18 cellular contexts compared by ENCODE assay signal in the genomic region with DNA sequence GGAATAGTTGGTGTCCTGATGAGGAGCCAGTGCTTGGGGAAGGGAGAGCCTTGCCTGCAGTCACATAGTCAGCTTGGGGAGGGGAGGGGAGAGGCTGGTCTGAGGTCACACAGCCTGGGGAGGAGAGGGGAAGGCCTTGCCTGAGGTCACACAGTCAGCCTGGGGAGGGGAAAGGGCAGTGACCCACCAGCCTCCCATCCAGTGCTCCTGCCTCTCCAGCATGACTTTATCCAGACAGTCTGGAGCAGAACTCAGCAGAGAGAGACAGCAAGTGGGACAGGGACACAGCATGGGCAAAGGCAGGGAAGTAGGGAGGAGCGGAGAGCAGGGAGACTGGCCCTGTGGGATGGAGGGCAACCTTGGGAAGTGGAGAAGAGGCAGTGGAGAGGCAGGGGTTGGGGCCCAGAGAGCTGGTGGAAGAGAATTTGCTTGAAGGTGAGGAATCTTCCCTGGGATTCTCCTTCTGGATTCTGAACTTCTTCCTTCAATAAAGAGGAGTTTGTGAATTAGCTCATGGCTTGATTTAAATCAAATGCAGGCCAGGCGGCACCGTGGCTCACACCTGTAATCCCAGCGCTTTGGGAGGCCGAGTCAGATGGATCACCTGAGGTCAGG.
DNase-seq lines count a peak whose midpoint lies in the region; ATAC-seq and TF ChIP-seq lines count a peak whose summit lies in the region.
"Had no signal": no experiment of that assay in that cellular context is flagged by ENCODE, and none has a peak within 500 bp of the region (broad histone marks: within the 10 kb centered on the region; RNA-seq: fewer than 3 reads in every experiment).

No MANE protein-coding gene starts in this region.

- no peak for ATAC-seq in stimulated activated naive B cell treated with anti-CD40 and anti-IgM and Interleukin-4, amounts not matched to agents 10 μg/mL and 1 μg/mL and 100 μg/mL, for 72 hours (replicated peaks)
- no peak for ATAC-seq in HG02973 (IDR thresholded peaks at IDR 0.05; ENCODE audit: unreplicated experiment)
- ATAC-seq: CD8-positive, alpha-beta T cell; naive thymus-derived CD4-positive, alpha-beta T cell; pancreas had no signal

- no peak overlapping the region for H3K4me3 Mint-ChIP-seq in stimulated activated naive B cell treated with anti-CD40 and anti-IgM and Interleukin-4, amounts not matched to agents 10 μg/mL and 1 μg/mL and 100 μg/mL, for 72 hours
- H3K4me3 Mint-ChIP-seq in activated CD4-positive, alpha-beta T cell treated with anti-CD3 and anti-CD28 coated beads, Interleukin-2, amount 10 ng/mL, durations not matched to agents 7 days and 5 days, result no peak overlapping the region
- H3K4me3 Mint-ChIP-seq: activated T-cell treated with anti-CD3 and anti-CD28 coated beads, Interleukin-2, amount 50 U/mL, for 24 hours; CD8-positive, alpha-beta T cell; naive thymus-derived CD4-positive, alpha-beta T cell had no signal

- H3K9ac ChIP-seq in NT2/D1 (ENCODE audit: insufficient read length, low read depth), result peak overlapping the region; percentile 6

- H3K27ac Mint-ChIP-seq in stimulated activated naive B cell treated with anti-CD40 and anti-IgM and Interleukin-4, amounts not matched to agents 10 μg/mL and 1 μg/mL and 100 μg/mL, for 72 hours, result no peak overlapping the region
- no peak overlapping the region for H3K27ac Mint-ChIP-seq in activated CD4-positive, alpha-beta T cell treated with anti-CD3 and anti-CD28 coated beads, Interleukin-2, amount 10 ng/mL, durations not matched to agents 7 days and 5 days
- H3K27ac Mint-ChIP-seq: activated T-cell treated with anti-CD3 and anti-CD28 coated beads, Interleukin-2, amount 50 U/mL, for 24 hours; CD8-positive, alpha-beta T cell; naive thymus-derived CD4-positive, alpha-beta T cell had no signal

- H4K20me1 ChIP-seq in osteoblast (ENCODE audit: insufficient read depth, low read length), result no peaks in the 10 kb centered on the region

- intact Hi-C loops in dorsolateral prefrontal cortex (cut with DNase I), result loop anchor here in 1 of 2 donors (5.0 kb wide), 1 partner anchor 66 kb away; a partner anchor contains a TSS

- POLR2A ChIA-PET in activated CD4-positive, alpha-beta T cell treated with anti-CD3 and anti-CD28 coated beads, Interleukin-2, amount 10 ng/mL, durations not matched to agents 7 days and 5 days (lab: Charles Lee), result no interaction called here

- CTCF ChIA-PET in activated CD4-positive, alpha-beta T cell treated with anti-CD3 and anti-CD28 coated beads, Interleukin-2, amount 10 ng/mL, durations not matched to agents 7 days and 5 days (lab: Charles Lee), result no interaction called here

- H3K36me3 Mint-ChIP-seq in stimulated activated naive B cell treated with anti-CD40 and anti-IgM and Interleukin-4, amounts not matched to agents 10 μg/mL and 1 μg/mL and 100 μg/mL, for 72 hours, result peaks cover 0 to 3% of the 10 kb centered on the region in 2 donors
- H3K36me3 Mint-ChIP-seq in activated CD4-positive, alpha-beta T cell treated with anti-CD3 and anti-CD28 coated beads, Interleukin-2, amount 10 ng/mL, durations not matched to agents 7 days and 5 days (ENCODE audit: low read depth), result no peaks in the 10 kb centered on the region
- H3K36me3 Mint-ChIP-seq: CD8-positive, alpha-beta T cell; naive thymus-derived CD4-positive, alpha-beta T cell had no signal

- H3K4me2 ChIP-seq in osteoblast (ENCODE audit: insufficient read depth, low read length), result no peak overlapping the region

- H2AFZ ChIP-seq in osteoblast (ENCODE audit: low read length), result peak overlapping the region; percentile 57

- H3K4me3 ChIP-seq in NT2/D1 (ENCODE audit: insufficient read length, low read depth), result no peak overlapping the region
- H3K4me3 ChIP-seq in dorsolateral prefrontal cortex, result no peak overlapping the region
- H3K4me3 ChIP-seq in osteoblast (ENCODE audit: insufficient read depth, low read length), result no peak overlapping the region
- H3K4me3 ChIP-seq: pancreas, suprapubic skin had no signal

- no peaks in the 10 kb centered on the region for H3K79me2 ChIP-seq in osteoblast (ENCODE audit: insufficient read depth, low read length)

- no peaks in the 10 kb centered on the region for H3K27me3 Mint-ChIP-seq in stimulated activated naive B cell treated with anti-CD40 and anti-IgM and Interleukin-4, amounts not matched to agents 10 μg/mL and 1 μg/mL and 100 μg/mL, for 72 hours
- H3K27me3 Mint-ChIP-seq in activated CD4-positive, alpha-beta T cell treated with anti-CD3 and anti-CD28 coated beads, Interleukin-2, amount 10 ng/mL, durations not matched to agents 7 days and 5 days, result no peaks in the 10 kb centered on the region
- H3K27me3 Mint-ChIP-seq: activated T-cell treated with anti-CD3 and anti-CD28 coated beads, Interleukin-2, amount 50 U/mL, for 24 hours had no signal

- H3K36me3 ChIP-seq in NT2/D1 (ENCODE audit: insufficient read depth, insufficient read length, low read length) (peaks cover 4% of the 10 kb centered on the region), osteoblast (ENCODE audit: insufficient read depth, low read length) (no peaks in the 10 kb centered on the region)
- H3K36me3 ChIP-seq: pancreas, suprapubic skin had no signal

- H3K9me3 Mint-ChIP-seq in stimulated activated naive B cell treated with anti-CD40 and anti-IgM and Interleukin-4, amounts not matched to agents 10 μg/mL and 1 μg/mL and 100 μg/mL, for 72 hours, result no peaks in the 10 kb centered on the region
- H3K9me3 Mint-ChIP-seq in activated CD4-positive, alpha-beta T cell treated with anti-CD3 and anti-CD28 coated beads, Interleukin-2, amount 10 ng/mL, durations not matched to agents 7 days and 5 days, result no peaks in the 10 kb centered on the region
- H3K9me3 Mint-ChIP-seq: activated T-cell treated with anti-CD3 and anti-CD28 coated beads, Interleukin-2, amount 50 U/mL, for 24 hours; CD8-positive, alpha-beta T cell; naive thymus-derived CD4-positive, alpha-beta T cell had no signal

- no peaks in the 10 kb centered on the region for H3K9me3 ChIP-seq in NT2/D1 (ENCODE audit: insufficient read depth, low read length)
- H3K9me3 ChIP-seq in osteoblast (ENCODE audit: low read depth, low read length), result no peaks in the 10 kb centered on the region
- H3K9me3 ChIP-seq: pancreas, suprapubic skin had no signal

- peaks cover 42 to 59% of the 10 kb centered on the region in 2 donors for H3K4me1 Mint-ChIP-seq in stimulated activated naive B cell treated with anti-CD40 and anti-IgM and Interleukin-4, amounts not matched to agents 10 μg/mL and 1 μg/mL and 100 μg/mL, for 72 hours
- H3K4me1 Mint-ChIP-seq in activated CD4-positive, alpha-beta T cell treated with anti-CD3 and anti-CD28 coated beads, Interleukin-2, amount 10 ng/mL, durations not matched to agents 7 days and 5 days, result no peaks in the 10 kb centered on the region
- H3K4me1 Mint-ChIP-seq: naive thymus-derived CD4-positive, alpha-beta T cell had no signal

- DNase-seq in ELF-1 (ENCODE audit: low read depth, low spot score) (peak; percentile 42), NT2/D1 (ENCODE audit: low read depth, low spot score) (no peak), dorsolateral prefrontal cortex (peak in 4 of 10 donors; percentile 2 to 37 (median 30)), osteoblast (ENCODE audit: insufficient read length, low spot score, missing footprints) (no peak), Kasumi-1 (lab: John Stamatoyannopoulos, UW) (no peak)
- DNase-seq in stimulated activated naive B cell treated with anti-CD40 and anti-IgM and Interleukin-4, amounts not matched to agents 10 μg/mL and 1 μg/mL and 100 μg/mL, for 72 hours, result no peak
- no peak for DNase-seq in activated CD4-positive, alpha-beta T cell treated with anti-CD3 and anti-CD28 coated beads, Interleukin-2, amount 10 ng/mL, durations not matched to agents 7 days and 5 days
- DNase-seq: activated naive CD4-positive, alpha-beta T cell treated with anti-CD3 and anti-CD28 coated beads, Interleukin-2, amount 50 U/mL, for 16 hours; activated T-cell treated with anti-CD3 and anti-CD28 coated beads, Interleukin-2, amount 50 U/mL, for 24 hours; CD8-positive, alpha-beta T cell; Karpas-422; naive thymus-derived CD4-positive, alpha-beta T cell; NCI-H1092 treated with DMSO at 0.1 percent for 48 hours; NCI-H1930; pancreas; Right ventricle myocardium superior had no signal

- no peaks in the 10 kb centered on the region for H3K27me3 ChIP-seq in NT2/D1 (ENCODE audit: insufficient read depth, insufficient read length)
- no peaks in the 10 kb centered on the region for H3K27me3 ChIP-seq in dorsolateral prefrontal cortex
- H3K27me3 ChIP-seq in osteoblast (ENCODE audit: insufficient read depth, low read length), result no peaks in the 10 kb centered on the region
- H3K27me3 ChIP-seq: pancreas, suprapubic skin had no signal

- no peak for TF ChIP-seq CTCF in dorsolateral prefrontal cortex (IDR thresholded peaks at IDR 0.05 in 54 of 56, conservative IDR thresholded peaks at IDR 0.05 in 2 of 56; ENCODE audit: low read depth in 1 of 56, partially characterized antibody in 56 of 56)
- no peak for TF ChIP-seq CTCF in osteoblast (IDR thresholded peaks at IDR 0.05; ENCODE audit: extremely low read depth, low read depth, low read length)

- H3K27ac ChIP-seq in dorsolateral prefrontal cortex, result peak overlapping the region in 55 of 59 donors; percentile 3 to 90 (median 79)
- H3K27ac ChIP-seq in osteoblast (ENCODE audit: low read depth, low read length), result peak overlapping the region; percentile 70
- H3K27ac ChIP-seq: pancreas had no signal

- H3K4me1 ChIP-seq in NT2/D1 (ENCODE audit: insufficient read depth, insufficient read length), result peaks cover 33% of the 10 kb centered on the region
- H3K4me1 ChIP-seq in osteoblast (ENCODE audit: insufficient read depth, low read length), result peaks cover 61% of the 10 kb centered on the region
- H3K4me1 ChIP-seq: pancreas had no signal
